In the genomic region with DNA sequence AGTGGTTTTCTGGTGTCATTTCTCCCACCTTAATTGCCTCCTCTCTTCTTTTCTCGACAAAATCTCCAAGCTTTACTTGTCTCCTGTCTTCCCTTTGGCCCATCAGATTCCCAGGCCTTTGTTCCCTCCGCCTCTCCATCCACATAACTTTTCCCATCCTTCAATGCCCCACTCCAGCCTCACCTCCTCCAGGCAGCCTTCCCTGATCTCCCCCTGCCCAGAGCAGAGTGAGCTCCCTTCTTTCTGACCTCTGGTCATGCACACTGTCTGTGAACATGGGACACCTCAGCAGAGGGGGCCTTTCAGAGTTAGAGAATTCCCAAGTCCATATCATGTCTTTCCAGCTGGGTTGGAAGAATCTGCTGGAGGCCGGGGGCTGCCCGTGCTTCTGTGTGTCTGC, we compare ENCODE assay signal across 22 cellular contexts. TPM values are rescaled to one million over a fixed set of nuclear protein-coding genes. Genes with fewer than 3 reads are reported as not detected.
DNase-seq lines count a peak whose midpoint lies in the region; ATAC-seq and TF ChIP-seq lines count a peak whose summit lies in the region.
"Had no signal": no experiment of that assay in that cellular context is flagged by ENCODE, and none has a peak within 500 bp of the region (broad histone marks: within the 10 kb centered on the region; RNA-seq: fewer than 3 reads in every experiment).

No MANE protein-coding gene starts in this region.

- TF ChIP-seq EP300 in stomach (IDR thresholded peaks at IDR 0.05): no peak

- H3K27ac Mint-ChIP-seq in T-helper 1 cell treated with Interleukin-12 subunit alpha and Interleukin-12 subunit beta and Interleukin-4 antibody, amounts not matched to agents 30 μg/mL and 1 μg/mL, for 36 hours: peak overlapping the region; percentile 39
- H3K27ac Mint-ChIP-seq in mesothelial cell of epicardium: peak overlapping the region; percentile 44
- no peak overlapping the region for H3K27ac Mint-ChIP-seq in activated naive CD8-positive, alpha-beta T cell treated with anti-CD3 and anti-CD28 coated beads, Interleukin-2, amount 50 U/mL, for 24 hours
- H3K27ac Mint-ChIP-seq: activated naive CD8-positive, alpha-beta T cell treated with anti-CD3 and anti-CD28 coated beads, Interleukin-2, amount 10 ng/mL, durations not matched to agents 7 days and 5 days; activated T-helper 2 cell treated with anti-CD3 and anti-CD28 coated beads, Interferon-gamma antibody, Interleukin-2, Interleukin-4, amounts not matched to agents 10 μg/mL and 5 μg/mL and 100 μg/mL, durations not matched to agents 14 hours and 24 hours and 36 hours; H9; stimulated activated naive CD8-positive, alpha-beta T cell treated with anti-CD3 and anti-CD28 coated beads, Interleukin-15, Interleukin-2, amounts not matched to agents 100 ng/mL and 50 ng/mL, for 24 hours had no signal

- CTCF ChIA-PET in PC-9 (lab: Charles Lee): no interaction called here

- peaks cover 21% of the 10 kb centered on the region; the same call in 1 of the 2 replicates for H3F3A ChIP-seq in PC-9 (ENCODE audit: insufficient read depth, low read depth)

- intact Hi-C loops in PC-9 (cut with micrococcal nuclease; ENCODE audit: unreplicated experiment) (loop anchor here (2.0 kb wide), 1 partner anchor 82 kb away; no protein-coding TSS in a partner anchor), stomach (cut with DNase I; ENCODE audit: low total_unique reads) (no loop called here)

- ATAC-seq in activated naive CD8-positive, alpha-beta T cell treated with anti-CD3 and anti-CD28 coated beads, Interleukin-2, amount 50 U/mL, for 24 hours: no peak

- H2AFZ ChIP-seq in PC-9 (no peak overlapping the region), osteoblast (ENCODE audit: low read length) (no peak overlapping the region)

- peaks cover 23% of the 10 kb centered on the region for H3K27me3 Mint-ChIP-seq in T-helper 1 cell treated with Interleukin-12 subunit alpha and Interleukin-12 subunit beta and Interleukin-4 antibody, amounts not matched to agents 30 μg/mL and 1 μg/mL, for 36 hours (ENCODE audit: low read depth)
- H3K27me3 Mint-ChIP-seq in mesothelial cell of epicardium (ENCODE audit: low read depth): no peaks in the 10 kb centered on the region
- peaks cover 21% of the 10 kb centered on the region for H3K27me3 Mint-ChIP-seq in activated naive CD8-positive, alpha-beta T cell treated with anti-CD3 and anti-CD28 coated beads, Interleukin-2, amount 50 U/mL, for 24 hours

- H3K27ac ChIP-seq in PC-9 (peak overlapping the region; percentile 67), stomach (peak overlapping the region; percentile 64 to 83 (median 72)), osteoblast (ENCODE audit: low read depth, low read length) (no peak overlapping the region)
- H3K27ac ChIP-seq: pancreas had no signal

- H3K4me3 ChIP-seq in PC-9 (no peak overlapping the region), stomach (no peak overlapping the region), osteoblast (ENCODE audit: insufficient read depth, low read length) (no peak overlapping the region)
- H3K4me3 ChIP-seq: pancreas had no signal

- H3K9me3 ChIP-seq in PC-9 (ENCODE audit: insufficient read depth, low read depth): no peaks in the 10 kb centered on the region
- H3K9me3 ChIP-seq in stomach: no peaks in the 10 kb centered on the region
- no peaks in the 10 kb centered on the region for H3K9me3 ChIP-seq in osteoblast (ENCODE audit: low read depth, low read length)
- H3K9me3 ChIP-seq: pancreas had no signal

- no peaks in the 10 kb centered on the region for H3K79me2 ChIP-seq in PC-9 (ENCODE audit: low read depth)
- H3K79me2 ChIP-seq in osteoblast (ENCODE audit: insufficient read depth, low read length): no peaks in the 10 kb centered on the region

- H3K4me2 ChIP-seq in PC-9: peak overlapping the region; percentile 56; the same call in 1 of the 2 replicates
- H3K4me2 ChIP-seq in osteoblast (ENCODE audit: insufficient read depth, low read length): no peak overlapping the region

- H3K9me2 ChIP-seq in PC-9 (ENCODE audit: insufficient read depth): no peaks in the 10 kb centered on the region

- no peaks in the 10 kb centered on the region for H3K4me1 Mint-ChIP-seq in T-helper 1 cell treated with Interleukin-12 subunit alpha and Interleukin-12 subunit beta and Interleukin-4 antibody, amounts not matched to agents 30 μg/mL and 1 μg/mL, for 36 hours (ENCODE audit: low read depth)
- H3K4me1 Mint-ChIP-seq in mesothelial cell of epicardium: peaks cover 66% of the 10 kb centered on the region
- peaks cover 6% of the 10 kb centered on the region for H3K4me1 Mint-ChIP-seq in activated naive CD8-positive, alpha-beta T cell treated with anti-CD3 and anti-CD28 coated beads, Interleukin-2, amount 50 U/mL, for 24 hours
- H3K4me1 Mint-ChIP-seq: activated naive CD8-positive, alpha-beta T cell treated with anti-CD3 and anti-CD28 coated beads, Interleukin-2, amount 10 ng/mL, durations not matched to agents 7 days and 5 days had no signal

- no TSS peak for BruUV-seq in PC-9 (replicated peaks; lab: Mats Ljungman, UMichigan)

- H3K4me1 ChIP-seq in PC-9 (replicated peaks; ENCODE audit: insufficient read depth) (peaks cover 34% of the 10 kb centered on the region), stomach (peaks cover 30 to 44% (median 36%) of the 10 kb centered on the region in 4 donors), osteoblast (ENCODE audit: insufficient read depth, low read length) (peaks cover 19% of the 10 kb centered on the region)
- H3K4me1 ChIP-seq: foreskin keratinocyte had no signal

- POLR2A ChIA-PET in PC-9 (lab: Charles Lee; ENCODE audit: unreplicated experiment): interaction anchor here (0.7 kb wide), 1 partner anchor 174 kb away, joined by 5 read pairs; no protein-coding TSS in a partner anchor

- TF ChIP-seq POLR2A in stomach (IDR thresholded peaks at IDR 0.05): no peak

- TF ChIP-seq CTCF in PC-9 (conservative IDR thresholded peaks at IDR 0.05) (no peak), mesothelial cell of epicardium (IDR thresholded peaks at IDR 0.05; ENCODE audit: unreplicated experiment) (no peak), stomach (IDR thresholded peaks at IDR 0.05) (no peak), osteoblast (IDR thresholded peaks at IDR 0.05; ENCODE audit: extremely low read depth, low read depth, low read length) (no peak)

- H4K20me1 ChIP-seq in PC-9 (ENCODE audit: insufficient read depth): no peaks in the 10 kb centered on the region
- H4K20me1 ChIP-seq in osteoblast (ENCODE audit: insufficient read depth, low read length): no peaks in the 10 kb centered on the region

- no peaks in the 10 kb centered on the region for H3K36me3 ChIP-seq in PC-9 (ENCODE audit: low read depth)
- no peaks in the 10 kb centered on the region for H3K36me3 ChIP-seq in stomach
- no peaks in the 10 kb centered on the region for H3K36me3 ChIP-seq in osteoblast (ENCODE audit: insufficient read depth, low read length)
- H3K36me3 ChIP-seq: pancreas had no signal

- no peaks in the 10 kb centered on the region for H3K27me3 ChIP-seq in PC-9 (ENCODE audit: insufficient read depth, low read depth)
- no peaks in the 10 kb centered on the region for H3K27me3 ChIP-seq in stomach
- H3K27me3 ChIP-seq in osteoblast (ENCODE audit: insufficient read depth, low read length): no peaks in the 10 kb centered on the region
- H3K27me3 ChIP-seq: pancreas had no signal

- H3K9me3 Mint-ChIP-seq in T-helper 1 cell treated with Interleukin-12 subunit alpha and Interleukin-12 subunit beta and Interleukin-4 antibody, amounts not matched to agents 30 μg/mL and 1 μg/mL, for 36 hours: no peaks in the 10 kb centered on the region
- H3K9me3 Mint-ChIP-seq in mesothelial cell of epicardium: peaks cover 2% of the 10 kb centered on the region
- peaks cover 2% of the 10 kb centered on the region for H3K9me3 Mint-ChIP-seq in activated naive CD8-positive, alpha-beta T cell treated with anti-CD3 and anti-CD28 coated beads, Interleukin-2, amount 50 U/mL, for 24 hours
- H3K9me3 Mint-ChIP-seq: activated naive CD8-positive, alpha-beta T cell treated with anti-CD3 and anti-CD28 coated beads, Interleukin-2, amount 10 ng/mL, durations not matched to agents 7 days and 5 days; activated T-helper 2 cell treated with anti-CD3 and anti-CD28 coated beads, Interferon-gamma antibody, Interleukin-2, Interleukin-4, amounts not matched to agents 10 μg/mL and 5 μg/mL and 100 μg/mL, durations not matched to agents 14 hours and 24 hours and 36 hours had no signal

- DNase-seq in T-helper 1 cell (no peak), PC-9 (no peak), mesothelial cell of epicardium (ENCODE audit: low spot score in 2 of 2, unreplicated experiment in 2 of 2) (no peak), stomach (no peak), KG1 (lab: John Stamatoyannopoulos, UW) (no peak), osteoblast (ENCODE audit: insufficient read length, low spot score, missing footprints) (no peak)
- DNase-seq in activated naive CD8-positive, alpha-beta T cell treated with anti-CD3 and anti-CD28 coated beads, Interleukin-2, amount 50 U/mL, for 24 hours: no peak
- DNase-seq: 8988T; activated CD8-positive, alpha-beta memory T cell treated with anti-CD3 and anti-CD28 coated beads, Interleukin-2, amount 50 U/mL, for 4 hours; activated naive CD8-positive, alpha-beta T cell treated with anti-CD3 and anti-CD28 coated beads, Interleukin-2, amount 10 ng/mL, durations not matched to agents 7 days and 5 days; EL; foreskin keratinocyte; H9; mammary epithelial cell; NCI-H2029; NCI-H446 treated with DMSO at 0.1 percent for 48 hours; pancreas; small intestine; stimulated activated CD4-positive, alpha-beta T cell treated with anti-CD3 and anti-CD28 coated beads, Interleukin-2, amount 100 ng/mL, for 48 hours had no signal

- H3K4me3 Mint-ChIP-seq in T-helper 1 cell treated with Interleukin-12 subunit alpha and Interleukin-12 subunit beta and Interleukin-4 antibody, amounts not matched to agents 30 μg/mL and 1 μg/mL, for 36 hours: no peak overlapping the region
- no peak overlapping the region for H3K4me3 Mint-ChIP-seq in mesothelial cell of epicardium
- H3K4me3 Mint-ChIP-seq in activated naive CD8-positive, alpha-beta T cell treated with anti-CD3 and anti-CD28 coated beads, Interleukin-2, amount 50 U/mL, for 24 hours: no peak overlapping the region
- H3K4me3 Mint-ChIP-seq: activated naive CD8-positive, alpha-beta T cell treated with anti-CD3 and anti-CD28 coated beads, Interleukin-2, amount 10 ng/mL, durations not matched to agents 7 days and 5 days; H9; stimulated activated naive CD8-positive, alpha-beta T cell treated with anti-CD3 and anti-CD28 coated beads, Interleukin-15, Interleukin-2, amounts not matched to agents 100 ng/mL and 50 ng/mL, for 24 hours had no signal

- 83 to 90% (median 88%) methylated on average over 4 of the region's 4 CpGs for WGBS in stomach, 5 donors

- no peaks in the 10 kb centered on the region for H3K36me3 Mint-ChIP-seq in T-helper 1 cell treated with Interleukin-12 subunit alpha and Interleukin-12 subunit beta and Interleukin-4 antibody, amounts not matched to agents 30 μg/mL and 1 μg/mL, for 36 hours (ENCODE audit: low read depth)
- H3K36me3 Mint-ChIP-seq in mesothelial cell of epicardium: peaks cover 1% of the 10 kb centered on the region
- H3K36me3 Mint-ChIP-seq in activated naive CD8-positive, alpha-beta T cell treated with anti-CD3 and anti-CD28 coated beads, Interleukin-2, amount 50 U/mL, for 24 hours (ENCODE audit: low read depth): no peaks in the 10 kb centered on the region
- H3K36me3 Mint-ChIP-seq: activated naive CD8-positive, alpha-beta T cell treated with anti-CD3 and anti-CD28 coated beads, Interleukin-2, amount 10 ng/mL, durations not matched to agents 7 days and 5 days had no signal

RNA-seq across cellular contexts. Expression of gene SSUH2, which starts 14.6 kb away (rescaled TPM):
- total RNA-seq in PC-9 (2021): 1.6 and 6.1 TPM in 2 replicates
- total RNA-seq in mesothelial cell of epicardium: 1.3 to 1.4 TPM (median 1.3 TPM) in 3 replicates
- 1 to 10 TPM in 2 of 5 donors, under 1 TPM in 1, not detected in 2; 0.43 to 1.8 (median 1.4) TPM for total RNA-seq in stomach
- 1 to 10 TPM in 1 of 3 donors, under 1 TPM in 2; 0.35 to 6.3 (median 0.56) TPM for polyA plus RNA-seq in stomach
- not detected in 2 replicates for total RNA-seq in osteoblast
- total RNA-seq: activated naive CD8-positive, alpha-beta T cell treated with anti-CD3 and anti-CD28 coated beads, Interleukin-2, amount 10 ng/mL, durations not matched to agents 7 days and 5 days had no signal
